ENCODE assay signal across 21 cellular contexts in the genomic region with DNA sequence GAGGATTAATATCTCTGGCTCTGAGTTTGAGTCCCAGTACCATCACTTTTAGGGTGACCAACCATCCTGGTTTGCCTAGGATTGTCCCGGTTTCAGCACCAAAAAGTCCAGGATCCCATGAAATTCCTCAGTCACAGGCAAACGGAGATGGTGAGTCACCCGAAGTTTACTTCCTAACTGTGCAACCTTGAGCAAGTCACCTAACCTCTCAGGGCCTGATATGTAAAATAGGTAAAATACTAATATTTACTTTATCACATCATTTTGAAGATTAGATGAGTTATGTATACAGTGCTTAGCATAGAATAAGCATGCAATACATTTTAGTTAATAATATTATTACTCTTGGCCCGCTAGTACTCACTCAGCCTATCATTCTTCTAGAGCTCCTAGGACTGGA.
"Had no signal": no experiment of that assay in that cellular context is flagged by ENCODE, and none has a peak within 500 bp of the region (broad histone marks: within the 10 kb centered on the region; RNA-seq: fewer than 3 reads in every experiment).

No MANE protein-coding gene starts in this region.

- ATAC-seq: effector memory CD8-positive, alpha-beta T cell; gastrocnemius medialis; heart right ventricle; left cardiac atrium; left lung; left ventricle myocardium superior; lower lobe of right lung; naive thymus-derived CD4-positive, alpha-beta T cell had no signal

- DNase-seq: colonic mucosa; cortex of kidney; effector CD8-positive, alpha-beta T cell; effector memory CD8-positive, alpha-beta T cell; endodermal cell; foreskin melanocyte; gastrocnemius medialis; glutamatergic neuron; head of caudate nucleus; heart right ventricle; hippocampal formation; left cardiac atrium; left lung; left ventricle myocardium superior; lower lobe of right lung; mesendoderm; midbrain; naive thymus-derived CD4-positive, alpha-beta T cell had no signal

- H3K36me3 ChIP-seq: colonic mucosa, esophagus muscularis mucosa, gastrocnemius medialis, heart right ventricle, left lung, lower lobe of right lung had no signal

- H3K4me1 ChIP-seq: colonic mucosa, gastrocnemius medialis, heart right ventricle, left lung, lower lobe of right lung had no signal

- H3K4me3 ChIP-seq: colonic mucosa, esophagus muscularis mucosa, gastrocnemius medialis, heart right ventricle, left lung, lower lobe of right lung had no signal

- FAIRE-seq: endometrium, keratinocyte had no signal

- H3K27ac ChIP-seq: colonic mucosa, esophagus muscularis mucosa, gastrocnemius medialis, heart right ventricle, left lung, lower lobe of right lung had no signal

- H3K27me3 ChIP-seq: colonic mucosa, esophagus muscularis mucosa, gastrocnemius medialis, heart right ventricle, left lung had no signal

- H3K9me3 ChIP-seq: colonic mucosa, esophagus muscularis mucosa, gastrocnemius medialis, heart right ventricle, left lung, lower lobe of right lung had no signal
